Comparison of ENCODE assay signal across 8 cellular contexts in the genomic region with DNA sequence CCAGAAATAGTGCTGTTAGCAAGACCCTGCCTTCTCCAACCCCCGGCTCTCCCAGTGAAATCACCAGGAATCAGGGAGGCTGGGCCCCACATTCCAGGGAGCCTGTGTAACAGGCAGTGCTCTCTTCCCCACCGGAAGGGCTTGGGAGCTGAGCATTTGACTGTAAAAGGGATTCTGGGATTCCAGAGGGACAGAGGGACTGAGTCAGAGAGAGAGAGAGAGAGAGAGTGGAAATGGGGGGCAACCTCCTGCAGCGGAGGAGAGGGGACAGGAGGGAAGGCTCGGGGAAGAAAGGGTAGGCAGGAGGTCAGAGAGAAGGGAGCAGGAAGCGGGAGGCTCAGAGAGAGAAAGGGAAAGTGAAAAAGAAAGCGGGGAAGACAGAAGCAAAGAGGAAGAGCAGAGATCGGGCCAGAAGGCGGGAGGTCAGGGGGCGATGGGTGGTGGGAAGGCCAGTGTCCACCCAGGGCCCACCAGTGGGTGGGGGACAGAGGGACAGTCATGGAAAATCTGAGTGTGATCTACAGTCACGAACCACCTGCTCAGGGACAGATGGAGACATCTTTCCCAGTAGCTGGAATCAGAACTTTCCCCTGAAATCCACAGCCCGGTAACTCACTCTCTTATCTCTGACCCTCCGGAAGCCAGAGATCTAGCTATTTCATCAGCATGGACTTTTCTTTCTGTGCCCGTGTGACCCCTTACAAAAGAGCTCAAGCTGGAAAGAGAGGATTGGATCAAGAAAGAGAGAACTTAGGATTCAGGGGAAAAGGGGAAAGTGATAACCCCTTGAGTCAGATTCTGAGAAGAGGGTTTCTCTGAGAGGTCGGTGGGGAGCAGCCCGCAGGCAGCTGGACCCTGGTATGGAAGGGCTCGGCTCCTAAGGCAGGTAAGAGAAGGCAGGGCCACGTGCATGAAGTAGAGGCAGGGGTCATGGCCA. TPM values are rescaled to one million over a fixed set of nuclear protein-coding genes. Genes with fewer than 3 reads are reported as not detected.
DNase-seq lines count a peak whose midpoint lies in the region; ATAC-seq lines count a peak whose summit lies in the region.

No MANE protein-coding gene starts in this region.

- peak overlapping the region; percentile 70 for H3K4me3 Mint-ChIP-seq in T-helper 1 cell treated with Interleukin-12 subunit alpha and Interleukin-12 subunit beta and Interleukin-4 antibody, amounts not matched to agents 30 μg/mL and 1 μg/mL, for 36 hours

- H3K36me3 Mint-ChIP-seq in T-helper 1 cell treated with Interleukin-12 subunit alpha and Interleukin-12 subunit beta and Interleukin-4 antibody, amounts not matched to agents 30 μg/mL and 1 μg/mL, for 36 hours (ENCODE audit: low read depth) = no peaks in the 10 kb centered on the region

- DNase-seq in T-helper 1 cell = no peak
- DNase-seq in SW 1271 (lab: John Stamatoyannopoulos, UW) = peak; percentile 87 to 93
- DNase-seq in fibroblast of peridontal ligament (ENCODE audit: extremely low read depth) = peak; percentile 99
- peak; percentile 33 for DNase-seq in occipital lobe (lab: John Stamatoyannopoulos, UW)
- no peak for DNase-seq in stimulated activated CD4-positive, alpha-beta T cell treated with anti-CD3 and anti-CD28 coated beads, Interleukin-2, amount 100 ng/mL, for 24 hours

- ATAC-seq in HG03196 (IDR thresholded peaks at IDR 0.05; ENCODE audit: unreplicated experiment) (no peak), HG02970 (IDR thresholded peaks at IDR 0.05; ENCODE audit: low FRiP score, unreplicated experiment) (no peak)

- H3K4me1 Mint-ChIP-seq in T-helper 1 cell treated with Interleukin-12 subunit alpha and Interleukin-12 subunit beta and Interleukin-4 antibody, amounts not matched to agents 30 μg/mL and 1 μg/mL, for 36 hours (ENCODE audit: low read depth) = peaks cover 32% of the 10 kb centered on the region

- H3K27me3 Mint-ChIP-seq in T-helper 1 cell treated with Interleukin-12 subunit alpha and Interleukin-12 subunit beta and Interleukin-4 antibody, amounts not matched to agents 30 μg/mL and 1 μg/mL, for 36 hours (ENCODE audit: low read depth) = peaks cover 44% of the 10 kb centered on the region

- H3K9me3 Mint-ChIP-seq in T-helper 1 cell treated with Interleukin-12 subunit alpha and Interleukin-12 subunit beta and Interleukin-4 antibody, amounts not matched to agents 30 μg/mL and 1 μg/mL, for 36 hours = no peaks in the 10 kb centered on the region

- peak overlapping the region; percentile 71 for H3K27ac Mint-ChIP-seq in T-helper 1 cell treated with Interleukin-12 subunit alpha and Interleukin-12 subunit beta and Interleukin-4 antibody, amounts not matched to agents 30 μg/mL and 1 μg/mL, for 36 hours

RNA-seq across cellular contexts. Expression of a gene that starts 4.6 kb away (rescaled TPM):
- 0.78 TPM for total RNA-seq in occipital lobe

RNA-seq across cellular contexts. Expression of a gene that starts 32.0 kb away (rescaled TPM):
- 93.4 TPM for total RNA-seq in occipital lobe

RNA-seq across cellular contexts. Expression of a gene that starts 37.0 kb away (rescaled TPM):
- 1.1 TPM for total RNA-seq in occipital lobe

RNA-seq across cellular contexts. Expression of a gene that starts 43.1 kb away (rescaled TPM):
- total RNA-seq in occipital lobe = 9.7 TPM

RNA-seq across cellular contexts. Expression of a gene that starts 57.8 kb away (rescaled TPM):
- 1.2 TPM for total RNA-seq in occipital lobe

Comparison
In these comparisons a context has a peak if more than half of its experiments do, and no peak if none do; other contexts are left out.
1. DNase-seq: peak in SW 1271 (2 of 2), fibroblast of peridontal ligament (single experiment) and occipital lobe (single experiment); none in T-helper 1 cell (0 of 5) and stimulated activated CD4-positive, alpha-beta T cell treated with anti-CD3 and anti-CD28 coated beads, Interleukin-2, amount 100 ng/mL, for 24 hours (0 of 2).